1 cellular context compared by ENCODE assay signal in the genomic region with DNA sequence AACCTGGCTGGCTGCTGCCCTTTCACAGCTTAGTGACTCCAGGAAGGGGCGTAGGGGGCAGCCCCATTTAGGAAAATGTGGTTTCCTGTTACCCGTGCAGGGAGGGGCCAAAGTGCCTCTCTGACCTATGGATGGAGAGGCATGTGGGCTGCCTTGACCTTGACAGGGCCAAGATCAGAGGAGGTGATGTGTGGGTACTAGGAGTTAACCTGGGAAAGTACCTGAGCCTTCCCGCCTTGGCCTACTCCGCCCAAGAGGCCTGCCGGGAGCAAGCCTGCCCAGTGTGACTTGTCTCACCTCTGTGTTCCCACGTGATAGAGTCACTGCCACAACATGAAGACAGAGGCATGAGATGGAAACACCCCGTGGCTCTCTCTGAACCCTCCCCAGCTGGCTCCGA.
TF ChIP-seq lines count a peak whose summit lies in the region.

No MANE protein-coding gene starts in this region.

TF ChIP-seq in H1, 55 proteins besides CTCF, POLR2A, EP300 and RAD21:
- TF ChIP-seq KDM1A (IDR thresholded peaks at IDR 0.05; ENCODE audit: borderline replicate concordance, low read length) (no peak), BACH1 (IDR thresholded peaks at IDR 0.05; ENCODE audit: low read length) (no peak), YY1 (IDR thresholded peaks at IDR 0.05; ENCODE audit: low read depth, low read length) (no peak), RNF2 (IDR thresholded peaks at IDR 0.05; ENCODE audit: borderline replicate concordance, low read depth, low read length, missing control alignments, poor library complexity, severe bottlenecking) (no peak), BCL11A (IDR thresholded peaks at IDR 0.05; ENCODE audit: low read depth in 2 of 2, low read length in 2 of 2) (no peak), NRF1 (IDR thresholded peaks at IDR 0.05; ENCODE audit: low read depth, low read length) (no peak)
